8 cellular contexts compared by ENCODE assay signal in genomic region chr17:58329808-58330543, GRCh38. TPM values are rescaled to one million over a fixed set of nuclear protein-coding genes. Genes with fewer than 3 reads are reported as not detected.
A peak's percentile ranks its signal among the peaks of the same experiment; 100 is the strongest.
DNase-seq lines count a peak whose midpoint lies in the region; ATAC-seq, FAIRE-seq and TF ChIP-seq lines count a peak whose summit lies in the region.

No MANE protein-coding gene starts in this region.

- H3K4me3 ChIP-seq in GM12875 (ENCODE audit: low read depth, low read length): peak overlapping the region; percentile 97
- peak overlapping the region; percentile 48 for H3K4me3 ChIP-seq in colonic mucosa

- peak; percentile 9 for FAIRE-seq in urothelium cell line (lab: Jason Lieb, UNC)

- no peaks in the 10 kb centered on the region for H3K27me3 ChIP-seq in colonic mucosa

- DNase-seq in NOMO-1 treated with dmso at 0.1 percent for 144 hours (lab: John Stamatoyannopoulos, UW; ENCODE audit: unreplicated experiment) (peak; percentile 63), colonic mucosa (no peak), urothelium cell line (ENCODE audit: low spot score) (no peak), NCI-H128 (lab: John Stamatoyannopoulos, UW; ENCODE audit: unreplicated experiment) (no peak), SW 1271 (lab: John Stamatoyannopoulos, UW) (no peak), NCI-H2196 treated with DMSO at 0.1 percent for 48 hours (lab: John Stamatoyannopoulos, UW; ENCODE audit: unreplicated experiment) (no peak)

- intact Hi-C loops in colonic mucosa (cut with DNase I): no loop called here

- peak; percentile 7 for ATAC-seq in HG02678 (IDR thresholded peaks at IDR 0.05; ENCODE audit: unreplicated experiment)

- no peaks in the 10 kb centered on the region for H3K36me3 ChIP-seq in colonic mucosa

- peak overlapping the region; percentile 58 for H3K27ac ChIP-seq in colonic mucosa

- TF ChIP-seq CTCF in GM12875 (IDR thresholded peaks at IDR 0.05; ENCODE audit: borderline replicate concordance, insufficient read depth, low read depth, low read length) (no peak), colonic mucosa (IDR thresholded peaks at IDR 0.05) (no peak)

- H3K4me1 ChIP-seq in colonic mucosa: no peaks in the 10 kb centered on the region

- H3K9me3 ChIP-seq in colonic mucosa: no peaks in the 10 kb centered on the region

- peak overlapping the region in 1 of 2 donors; percentile 64 for H3K9ac ChIP-seq in colonic mucosa (ENCODE audit: low read depth in 2 of 2, low read length in 2 of 2)

RNA-seq across cellular contexts. Expression of gene TSPOAP1, which starts 1.4 kb away (rescaled TPM):
- total RNA-seq in colonic mucosa: 1 to 10 TPM; 3.7 to 5.4 TPM

RNA-seq across cellular contexts. Expression of gene SUPT4H1, which starts 22.0 kb away (rescaled TPM):
- 10 to 100 TPM; 68.7 to 75.3 TPM for total RNA-seq in colonic mucosa

RNA-seq across cellular contexts. Expression of gene MPO, which starts 49.2 kb away (rescaled TPM):
- not detected for total RNA-seq in colonic mucosa
